ENCODE assay signal across 20 cellular contexts in genomic region chr9:82130331-82131042, GRCh38.
"Had no signal": no experiment of that assay in that cellular context is flagged by ENCODE, and none has a peak within 500 bp of the region (broad histone marks: within the 10 kb centered on the region; RNA-seq: fewer than 3 reads in every experiment).

No MANE protein-coding gene starts in this region.

- H3K27me3 ChIP-seq: dorsolateral prefrontal cortex, tibial nerve, upper lobe of left lung had no signal

- H3K36me3 ChIP-seq: thoracic aorta, tibial nerve, upper lobe of left lung had no signal

- H3K27me3 Mint-ChIP-seq: naive B cell; natural killer cell treated with Interleukin-12 subunit alpha and Interleukin-12 subunit beta and Interleukin-15 and Interleukin-18, amount 100 ng/mL, for 72 hours; stimulated activated naive B cell treated with anti-CD40 and anti-IgM and Interleukin-4, amounts not matched to agents 10 μg/mL and 1 μg/mL and 100 μg/mL, for 72 hours; stimulated activated naive CD8-positive, alpha-beta T cell treated with anti-CD3 and anti-CD28 coated beads, Interleukin-15, Interleukin-2, amounts not matched to agents 100 ng/mL and 50 ng/mL, for 24 hours had no signal

- H3K4me3 ChIP-seq: dorsolateral prefrontal cortex, lung, mucosa of descending colon, thoracic aorta, tibial nerve, upper lobe of left lung had no signal

- H3K9me3 Mint-ChIP-seq: natural killer cell treated with Interleukin-12 subunit alpha and Interleukin-12 subunit beta and Interleukin-15 and Interleukin-18, amount 100 ng/mL, for 72 hours; neural crest cell had no signal

- ATAC-seq: left lobe of liver; mucosa of descending colon; natural killer cell treated with Interleukin-12 subunit alpha and Interleukin-12 subunit beta and Interleukin-15 and Interleukin-18, amount 100 ng/mL, for 72 hours; sciatic nerve; stimulated activated naive B cell treated with anti-CD40 and anti-IgM and Interleukin-4, amounts not matched to agents 10 μg/mL and 1 μg/mL and 100 μg/mL, for 72 hours had no signal

- DNase-seq: dorsolateral prefrontal cortex; effector CD4-positive, alpha-beta T cell; hypothalamus; immature natural killer cell; mesenchymal stem cell; mucosa of descending colon; naive B cell; stimulated activated CD4-positive, alpha-beta T cell treated with anti-CD3 and anti-CD28 coated beads, Interleukin-15, amount 100 ng/mL, for 24 hours; stimulated activated CD4-positive, alpha-beta T cell treated with anti-CD3 and anti-CD28 coated beads, Interleukin-2, amount 100 ng/mL, for 48 hours; stimulated activated naive B cell treated with anti-CD40 and anti-IgM and Interleukin-4, amounts not matched to agents 10 μg/mL and 1 μg/mL and 100 μg/mL, for 72 hours had no signal

- H3K4me1 ChIP-seq: upper lobe of left lung had no signal

- H3K36me3 Mint-ChIP-seq: immature natural killer cell; mesothelial cell of epicardium; natural killer cell treated with Interleukin-12 subunit alpha and Interleukin-12 subunit beta and Interleukin-15 and Interleukin-18, amount 100 ng/mL, for 72 hours had no signal

- H3K27ac Mint-ChIP-seq: immature natural killer cell; mesothelial cell of epicardium; natural killer cell treated with Interleukin-12 subunit alpha and Interleukin-12 subunit beta and Interleukin-15 and Interleukin-18, amount 100 ng/mL, for 72 hours; stimulated activated naive CD8-positive, alpha-beta T cell treated with anti-CD3 and anti-CD28 coated beads, Interleukin-15, Interleukin-2, amounts not matched to agents 100 ng/mL and 50 ng/mL, for 24 hours had no signal

- H3K9me3 ChIP-seq: mucosa of descending colon, thoracic aorta, tibial nerve, upper lobe of left lung had no signal

- H3K4me3 Mint-ChIP-seq: immature natural killer cell; mesothelial cell of epicardium; natural killer cell treated with Interleukin-12 subunit alpha and Interleukin-12 subunit beta and Interleukin-15 and Interleukin-18, amount 100 ng/mL, for 72 hours; neural crest cell; stimulated activated naive B cell treated with anti-CD40 and anti-IgM and Interleukin-4, amounts not matched to agents 10 μg/mL and 1 μg/mL and 100 μg/mL, for 72 hours; stimulated activated naive CD8-positive, alpha-beta T cell treated with anti-CD3 and anti-CD28 coated beads, Interleukin-15, Interleukin-2, amounts not matched to agents 100 ng/mL and 50 ng/mL, for 24 hours had no signal

- H3K27ac ChIP-seq: dorsolateral prefrontal cortex, thoracic aorta, tibial nerve, upper lobe of left lung had no signal
